ENCODE assay signal across 12 cellular contexts in genomic region chr3:112514527-112515128, GRCh38. TPM values are rescaled to one million over a fixed set of nuclear protein-coding genes. Genes with fewer than 3 reads are reported as not detected.
DNase-seq lines count a peak whose midpoint lies in the region; ATAC-seq, FAIRE-seq and TF ChIP-seq lines count a peak whose summit lies in the region.
"Had no signal": no experiment of that assay in that cellular context is flagged by ENCODE, and none has a peak within 500 bp of the region (broad histone marks: within the 10 kb centered on the region; RNA-seq: fewer than 3 reads in every experiment).

No MANE protein-coding gene starts in this region.

- H3K4me1 ChIP-seq in OCI-LY3 (ENCODE audit: low read length) (peaks cover 18% of the 10 kb centered on the region), thyroid gland (peaks cover 0 to 6% of the 10 kb centered on the region in 2 donors), ascending aorta (no peaks in the 10 kb centered on the region)
- H3K4me1 ChIP-seq: BLaER1, parathyroid adenoma had no signal

- H2AFZ ChIP-seq in OCI-LY3 (ENCODE audit: low read depth, low read length), result peak overlapping the region; percentile 58
- H2AFZ ChIP-seq: parathyroid adenoma had no signal

- no peak for TF ChIP-seq POLR2A in thyroid gland (IDR thresholded peaks at IDR 0.05)

- no peak overlapping the region for H3K4me3 Mint-ChIP-seq in activated naive CD4-positive, alpha-beta T cell treated with anti-CD3 and anti-CD28 coated beads for 36 hours

- no peak overlapping the region for H3K4me3 ChIP-seq in OCI-LY3 (ENCODE audit: low read length)
- H3K4me3 ChIP-seq in thyroid gland (replicated peaks in 1 of 3), result no peak overlapping the region
- no peak overlapping the region for H3K4me3 ChIP-seq in ascending aorta
- H3K4me3 ChIP-seq: BLaER1 had no signal

- no peaks in the 10 kb centered on the region for H4K20me1 ChIP-seq in OCI-LY3 (ENCODE audit: insufficient read depth, low read length)
- H4K20me1 ChIP-seq: BLaER1 had no signal

- H3K9me3 Mint-ChIP-seq in activated naive CD4-positive, alpha-beta T cell treated with anti-CD3 and anti-CD28 coated beads for 36 hours, result peaks cover 9% of the 10 kb centered on the region

- peaks cover 33% of the 10 kb centered on the region for H3K4me1 Mint-ChIP-seq in activated naive CD4-positive, alpha-beta T cell treated with anti-CD3 and anti-CD28 coated beads for 36 hours (ENCODE audit: low read depth)

- CTCF ChIA-PET in activated naive CD4-positive, alpha-beta T cell treated with anti-CD3 and anti-CD28 coated beads for 36 hours (lab: Charles Lee), result interaction anchor here (0.7 kb wide), 2 partner anchors 17 to 221 kb away, joined by 3 read pairs; partner anchors contain the start of gene SLC9C1

- peak; percentile 51 for DNase-seq in activated naive CD4-positive, alpha-beta T cell treated with anti-CD3 and anti-CD28 coated beads for 36 hours
- DNase-seq in activated naive CD4-positive, alpha-beta T cell (lab: John Stamatoyannopoulos, UW), result no peak
- DNase-seq in thyroid gland (peak; percentile 41 to 53), HTR-8/SVneo (ENCODE audit: insufficient read length, low spot score) (no peak), left colon (no peak), ascending aorta (ENCODE audit: low spot score in 2 of 2) (no peak)
- DNase-seq: activated effector memory CD4-positive, alpha-beta T cell treated with Interleukin-2 at 50 U/mL for 16 hours; PC-3 had no signal

- H3K27me3 ChIP-seq in OCI-LY3 (ENCODE audit: low read depth, low read length) (no peaks in the 10 kb centered on the region), thyroid gland (no peaks in the 10 kb centered on the region), ascending aorta (no peaks in the 10 kb centered on the region)
- H3K27me3 ChIP-seq: BLaER1 had no signal

- ATAC-seq in HG02852 (IDR thresholded peaks at IDR 0.05; ENCODE audit: unreplicated experiment), result peak; percentile 100
- no peak for ATAC-seq in left colon
- ATAC-seq: PC-3 had no signal

- H3K27ac Mint-ChIP-seq in activated naive CD4-positive, alpha-beta T cell treated with anti-CD3 and anti-CD28 coated beads for 36 hours, result no peak overlapping the region

- H3K27ac ChIP-seq in OCI-LY3 (ENCODE audit: low read length) (peak overlapping the region; percentile 72), thyroid gland (peak overlapping the region; percentile 14 to 54 (median 54)), ascending aorta (no peak overlapping the region)
- H3K27ac ChIP-seq: BLaER1, parathyroid adenoma had no signal

- H3K36me3 ChIP-seq in OCI-LY3 (replicated peaks; ENCODE audit: low read depth, low read length) (peaks cover under 1% of the 10 kb centered on the region), thyroid gland (no peaks in the 10 kb centered on the region), ascending aorta (no peaks in the 10 kb centered on the region)
- H3K36me3 ChIP-seq: BLaER1 had no signal

- 23 to 32% methylated on average over 2 of the region's 2 CpGs for WGBS in thyroid gland, 2 donors

- H3K9me3 ChIP-seq in OCI-LY3 (ENCODE audit: insufficient read depth, low read length) (peaks cover 6% of the 10 kb centered on the region), thyroid gland (no peaks in the 10 kb centered on the region), ascending aorta (no peaks in the 10 kb centered on the region)

- H3K36me3 Mint-ChIP-seq in activated naive CD4-positive, alpha-beta T cell treated with anti-CD3 and anti-CD28 coated beads for 36 hours (ENCODE audit: low read depth), result peaks cover 6% of the 10 kb centered on the region

- no peak for TF ChIP-seq CTCF in OCI-LY3 (IDR thresholded peaks at IDR 0.05; ENCODE audit: low read depth, low read length)
- no peak for TF ChIP-seq CTCF in thyroid gland (IDR thresholded peaks at IDR 0.05)
- no peak for TF ChIP-seq CTCF in ascending aorta (IDR thresholded peaks at IDR 0.05)

- H3K9ac ChIP-seq in OCI-LY3 (ENCODE audit: low read length), result no peak overlapping the region
- H3K9ac ChIP-seq: BLaER1, parathyroid adenoma had no signal

- H3K27me3 Mint-ChIP-seq in activated naive CD4-positive, alpha-beta T cell treated with anti-CD3 and anti-CD28 coated beads for 36 hours (ENCODE audit: low read depth), result no peaks in the 10 kb centered on the region

- peak overlapping the region; percentile 41 for H3K4me2 ChIP-seq in OCI-LY3 (ENCODE audit: low read length)
- H3K4me2 ChIP-seq: BLaER1 had no signal

- no peak for FAIRE-seq in HTR-8/SVneo (lab: Jason Lieb, UNC)

- no peaks in the 10 kb centered on the region for H3K79me2 ChIP-seq in OCI-LY3 (ENCODE audit: low read length)
- H3K79me2 ChIP-seq: parathyroid adenoma had no signal

- intact Hi-C loops in activated naive CD4-positive, alpha-beta T cell treated with anti-CD3 and anti-CD28 coated beads for 36 hours (cut with micrococcal nuclease), result loop anchor here (1.0 kb wide), 1 partner anchor 9 kb away; no protein-coding TSS in a partner anchor
- intact Hi-C loops in thyroid gland (cut with DNase I), result loop anchor here (10.0 kb wide), 1 partner anchor 220 kb away; the partner anchor contains the start of gene SLC9C1
- intact Hi-C loops in left colon (cut with DNase I, micrococcal nuclease), result loop anchor here in 1 of 2 donors (10.0 kb wide), 2 partner anchors 220 to 380 kb away; partner anchors contain the start of genes GCSAM and SLC9C1
- intact Hi-C loops in ascending aorta (cut with DNase I), result loop anchor here (5.0 kb wide), 1 partner anchor 87 kb away; no protein-coding TSS in a partner anchor

RNA-seq across cellular contexts. Expression of gene BTLA, which starts 15.4 kb away (rescaled TPM):
- total RNA-seq in activated naive CD4-positive, alpha-beta T cell treated with anti-CD3 and anti-CD28 coated beads for 36 hours, result 10 to 100 TPM; 70.6 to 73.4 TPM
- total RNA-seq in thyroid gland (1 to 10 TPM in 1 of 4 donors, under 1 TPM in 1, not detected in 2; 0.49 to 2.7 TPM), left colon (1 to 10 TPM in 1 of 2 donors, under 1 TPM in 1; 0.27 to 1.2 TPM), ascending aorta (not detected)
- total RNA-seq: PC-3 had no signal

RNA-seq across cellular contexts. Expression of gene ATG3, which starts 47.1 kb away (rescaled TPM):
- 10 to 100 TPM; 49.2 to 50.4 TPM for total RNA-seq in activated naive CD4-positive, alpha-beta T cell treated with anti-CD3 and anti-CD28 coated beads for 36 hours
- total RNA-seq in thyroid gland (100 to 1,000 TPM in 1 of 4 donors, 10 to 100 TPM in 3; 68.5 to 117 (median 80.9) TPM), left colon (10 to 100 TPM; 52.9 to 55.1 TPM), ascending aorta (73.3 TPM)

RNA-seq across cellular contexts. Expression of gene SLC35A5, which starts 47.2 kb away (rescaled TPM):
- 10 to 100 TPM; 15.7 to 16.0 TPM for total RNA-seq in activated naive CD4-positive, alpha-beta T cell treated with anti-CD3 and anti-CD28 coated beads for 36 hours
- 10 to 100 TPM; 39.5 to 66.1 (median 60.8) TPM for total RNA-seq in thyroid gland
- total RNA-seq in left colon, result 10 to 100 TPM; 32.8 to 35.6 TPM
- total RNA-seq in ascending aorta, result 20.8 TPM

Comparison
In these comparisons a context has a peak if more than half of its experiments do, and no peak if none do; other contexts are left out.
1. DNase-seq: peak in activated naive CD4-positive, alpha-beta T cell treated with anti-CD3 and anti-CD28 coated beads for 36 hours (single experiment) and thyroid gland (2 of 2); none in activated naive CD4-positive, alpha-beta T cell (0 of 4), HTR-8/SVneo (single experiment), left colon (0 of 2) and ascending aorta (0 of 2).
2. H3K27ac ChIP-seq: peak in OCI-LY3 (single experiment) and thyroid gland (3 of 3); none in ascending aorta (0 of 2).
3. RNA of gene BTLA, which starts 15.4 kb away (total RNA-seq): 70.6 to 73.4 TPM in activated naive CD4-positive, alpha-beta T cell treated with anti-CD3 and anti-CD28 coated beads for 36 hours; 0.27 to 1.2 TPM in left colon, 0.49 to 2.7 TPM in thyroid gland and not detected in ascending aorta (single experiment); every median in the first group is over 10 times any median in the second.